ENCODE assay signal across 9 cellular contexts in the genomic region with DNA sequence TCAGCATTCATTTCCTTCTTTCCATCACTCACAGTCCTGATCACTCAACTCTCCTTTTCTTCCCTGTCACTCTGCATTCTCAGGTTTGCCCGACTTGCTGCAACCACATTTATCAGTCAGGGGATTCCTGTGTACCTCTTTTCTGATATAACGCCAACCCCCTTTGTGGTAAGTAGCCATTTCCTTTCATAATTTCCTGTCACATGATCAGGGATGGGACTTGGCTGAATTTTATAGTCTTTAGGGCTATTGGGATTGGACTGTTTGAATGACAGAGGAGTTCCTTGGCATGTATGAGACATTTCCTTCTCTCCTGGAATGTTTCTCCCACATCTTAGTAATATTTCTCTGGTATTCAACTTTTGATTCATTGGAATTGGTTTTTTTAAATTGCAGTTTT. TPM values are rescaled to one million over a fixed set of nuclear protein-coding genes. Genes with fewer than 3 reads are reported as not detected.
DNase-seq lines count a peak whose midpoint lies in the region; ATAC-seq and TF ChIP-seq lines count a peak whose summit lies in the region.
"Had no signal": no experiment of that assay in that cellular context is flagged by ENCODE, and none has a peak within 500 bp of the region (broad histone marks: within the 10 kb centered on the region; RNA-seq: fewer than 3 reads in every experiment).

No MANE protein-coding gene starts in this region.

- peaks cover 17 to 33% (median 19%) of the 10 kb centered on the region in 10 experiments for H3K4me1 ChIP-seq in BLaER1 treated with 17β-estradiol and CSF1 and Interleukin-3, amounts not matched to agents 10 nM and 100 nM
- peaks cover 21% of the 10 kb centered on the region for H3K4me1 ChIP-seq in lower lobe of right lung
- H3K4me1 ChIP-seq: testis had no signal

- no peak overlapping the region; a peak in 1 of 20 replicates for H3K4me3 ChIP-seq in BLaER1 treated with 17β-estradiol and CSF1 and Interleukin-3, amounts not matched to agents 10 nM and 100 nM
- H3K4me3 ChIP-seq in astrocyte of the cerebellum (ENCODE audit: low read depth, low read length): no peak overlapping the region
- H3K4me3 ChIP-seq in lower lobe of right lung: no peak overlapping the region
- H3K4me3 ChIP-seq: testis had no signal

- peak overlapping the region; percentile 57 to 78 (median 71) for H3K4me2 ChIP-seq in BLaER1 treated with 17β-estradiol and CSF1 and Interleukin-3, amounts not matched to agents 10 nM and 100 nM

- H3K9me3 Mint-ChIP-seq in endothelial cell (ENCODE audit: unreplicated experiment): no peaks in the 10 kb centered on the region

- H3K36me3 ChIP-seq in BLaER1 treated with 17β-estradiol and CSF1 and Interleukin-3, amounts not matched to agents 10 nM and 100 nM: peaks cover 58 to 95% (median 84%) of the 10 kb centered on the region in 11 experiments
- H3K36me3 ChIP-seq in KOPT-K1 (ENCODE audit: insufficient read depth, low read length) (peaks cover 93% of the 10 kb centered on the region), lower lobe of right lung (peaks cover 72% of the 10 kb centered on the region)

- no peaks in the 10 kb centered on the region for H3K27me3 Mint-ChIP-seq in endothelial cell (ENCODE audit: unreplicated experiment)

- DNase-seq in astrocyte of the cerebellum (ENCODE audit: low read depth): peak; percentile 63
- DNase-seq in lower lobe of right lung: no peak
- no peak for DNase-seq in DMS153 treated with DMSO at 0.1 percent for 48 hours (lab: John Stamatoyannopoulos, UW; ENCODE audit: unreplicated experiment)
- DNase-seq in G401 (ENCODE audit: low spot score): no peak
- no peak for DNase-seq in endothelial cell (ENCODE audit: low spot score)
- DNase-seq in stimulated activated CD4-positive, alpha-beta T cell treated with anti-CD3 and anti-CD28 coated beads, Interleukin-2, amount 100 ng/mL, for 48 hours: no peak
- DNase-seq: testis had no signal

- peaks cover 0 to 4% (median 0%) of the 10 kb centered on the region in 11 experiments; a peak in 1 of 22 replicates for H4K20me1 ChIP-seq in BLaER1 treated with 17β-estradiol and CSF1 and Interleukin-3, amounts not matched to agents 10 nM and 100 nM

- intact Hi-C loops in lower lobe of right lung (cut with DNase I): no loop called here

- peak in 1 of 2 donors; percentile 31 for ATAC-seq in lower lobe of right lung

- in situ Hi-C loops in astrocyte of the cerebellum (cut with HindIII; ENCODE audit: low sequenced_read_pairs): no loop called here
- in situ Hi-C loops in G401 (cut with HindIII; ENCODE audit: low sequenced_read_pairs): no loop called here

- 0 out of 22 replicates have a peak, but pooled peaks cover 0 to under 1% (median 0%) of the 10 kb centered on the region in 11 experiments for H3K9me3 ChIP-seq in BLaER1 treated with 17β-estradiol and CSF1 and Interleukin-3, amounts not matched to agents 10 nM and 100 nM (replicated peaks in 1 of 11)
- H3K9me3 ChIP-seq in KOPT-K1 (ENCODE audit: insufficient read depth, low read length, poor library complexity, severe bottlenecking) (no peaks in the 10 kb centered on the region), lower lobe of right lung (no peaks in the 10 kb centered on the region)
- H3K9me3 ChIP-seq: testis had no signal

- H3K4me3 Mint-ChIP-seq in endothelial cell (ENCODE audit: unreplicated experiment): no peak overlapping the region

- H3K27ac Mint-ChIP-seq in endothelial cell (ENCODE audit: unreplicated experiment): no peak overlapping the region

- peak overlapping the region in 7 of 11 experiments; percentile 2 to 52 (median 26); a peak in 6 of 22 replicates for H3K27ac ChIP-seq in BLaER1 treated with 17β-estradiol and CSF1 and Interleukin-3, amounts not matched to agents 10 nM and 100 nM
- H3K27ac ChIP-seq in KOPT-K1 (ENCODE audit: low read depth, low read length, poor library complexity, severe bottlenecking) (peak overlapping the region; percentile 4), lower lobe of right lung (peak overlapping the region; percentile 38)
- H3K27ac ChIP-seq: testis had no signal

- no peak overlapping the region for H3K9ac ChIP-seq in BLaER1 treated with 17β-estradiol and CSF1 and Interleukin-3, amounts not matched to agents 10 nM and 100 nM

- TF ChIP-seq CTCF in astrocyte of the cerebellum (IDR thresholded peaks at IDR 0.05; ENCODE audit: low read depth, low read length, missing control alignments): no peak
- no peak for TF ChIP-seq CTCF in lower lobe of right lung (IDR thresholded peaks at IDR 0.05)
- no peak for TF ChIP-seq CTCF in endothelial cell (IDR thresholded peaks at IDR 0.05; ENCODE audit: unreplicated experiment)

- no peaks in the 10 kb centered on the region for H3K27me3 ChIP-seq in BLaER1 treated with 17β-estradiol and CSF1 and Interleukin-3, amounts not matched to agents 10 nM and 100 nM
- H3K27me3 ChIP-seq in lower lobe of right lung (ENCODE audit: low read depth): no peaks in the 10 kb centered on the region
- H3K27me3 ChIP-seq: testis had no signal

- no peaks in the 10 kb centered on the region for H3K4me1 Mint-ChIP-seq in endothelial cell (ENCODE audit: unreplicated experiment)

- H3K36me3 Mint-ChIP-seq in endothelial cell (ENCODE audit: low read depth, unreplicated experiment): peaks cover 4% of the 10 kb centered on the region

RNA-seq across cellular contexts. Expression of gene PGM2, which starts 11.0 kb away (rescaled TPM):
- total RNA-seq in lower lobe of right lung: 28.7 TPM
- 38.0 and 40.1 TPM in 2 replicates for total RNA-seq in G401 (2014; rRNA removed; shearing (Covaris generic))
- 16.6 TPM for total RNA-seq in endothelial cell (ENCODE audit: unreplicated experiment)

RNA-seq across cellular contexts. Expression of gene TBC1D1, which starts 53.4 kb away (rescaled TPM):
- total RNA-seq in lower lobe of right lung: 56.5 TPM
- 53.3 and 85.5 TPM in 2 replicates for total RNA-seq in G401 (2014; rRNA removed; shearing (Covaris generic))
- 139 TPM for total RNA-seq in endothelial cell (ENCODE audit: unreplicated experiment)
